8 cellular contexts compared by ENCODE assay signal in genomic region chr6:16184129-16184528, GRCh38. TPM values are rescaled to one million over a fixed set of nuclear protein-coding genes. Genes with fewer than 3 reads are reported as not detected.
A peak's percentile ranks its signal among the peaks of the same experiment; 100 is the strongest.
DNase-seq lines count a peak whose midpoint lies in the region; ATAC-seq and TF ChIP-seq lines count a peak whose summit lies in the region.

No MANE protein-coding gene starts in this region.

- H3K27me3 ChIP-seq in right cardiac atrium (ENCODE audit: control insufficient read depth, insufficient read depth), result no peaks in the 10 kb centered on the region
- no peaks in the 10 kb centered on the region for H3K27me3 ChIP-seq in CD8-positive, alpha-beta memory T cell (ENCODE audit: insufficient read depth, low read length, poor library complexity, severe bottlenecking)

- POLR2A ChIA-PET in RWPE1 (lab: Yijun Ruan, JAX; ENCODE audit: low non-redundant PET), result no interaction called here
- POLR2A ChIA-PET in CD8-positive, alpha-beta memory T cell (lab: Charles Lee), result no interaction called here

- WGBS in right cardiac atrium, result 25% methylated on average over 3 of the region's 3 CpGs

- H3K4me3 Mint-ChIP-seq in CD8-positive, alpha-beta memory T cell, result no peak overlapping the region

- DNase-seq in NCI-H1092 treated with DMSO at 0.1 percent for 48 hours (lab: John Stamatoyannopoulos, UW), result peak; percentile 1
- DNase-seq in NCI-H1092 (lab: John Stamatoyannopoulos, UW), result no peak
- peak; percentile 30 for DNase-seq in RWPE1 (ENCODE audit: low spot score)
- DNase-seq in right cardiac atrium, result peak in 1 of 3 donors; percentile 70
- DNase-seq in NCI-H1048 (lab: John Stamatoyannopoulos, UW), result no peak
- DNase-seq in CD8-positive, alpha-beta memory T cell, result no peak
- DNase-seq in NCI-H1436 treated with DMSO at 0.1 percent for 48 hours (lab: John Stamatoyannopoulos, UW), result no peak

- H3K9me3 Mint-ChIP-seq in CD8-positive, alpha-beta memory T cell, result peaks cover 0 to 22% (median 20%) of the 10 kb centered on the region in 5 donors

- H3K27ac ChIP-seq in RWPE1 (no peak overlapping the region), right cardiac atrium (ENCODE audit: low read length) (no peak overlapping the region)
- no peak overlapping the region for H3K27ac ChIP-seq in CD8-positive, alpha-beta memory T cell (ENCODE audit: low read depth, low read length)

- H3K27ac Mint-ChIP-seq in CD8-positive, alpha-beta memory T cell, result no peak overlapping the region

- H3K36me3 ChIP-seq in CD8-positive, alpha-beta memory T cell (ENCODE audit: insufficient read depth, low read length), result no peaks in the 10 kb centered on the region

- CTCF ChIA-PET in RWPE1 (lab: Yijun Ruan, JAX), result interaction anchor here (0.7 to 1.8 kb wide), 5 partner anchors 15 to 492 kb away, joined by 3 to 29 read pairs (median 4); partner anchors contain the start of gene MYLIP
- CTCF ChIA-PET in CD8-positive, alpha-beta memory T cell (lab: Charles Lee), result interaction anchor here (1.3 to 6.4 kb wide), 5 partner anchors 24 to 492 kb away, joined by 4 to 54 read pairs (median 7); no protein-coding TSS in a partner anchor

- intact Hi-C loops in right cardiac atrium (cut with DNase I), result loop anchor here in 3 of 4 donors (5.0 kb wide), 1 partner anchor 492 kb away; no protein-coding TSS in a partner anchor

- H3K36me3 Mint-ChIP-seq in CD8-positive, alpha-beta memory T cell, result peaks cover 1 to 9% (median 3%) of the 10 kb centered on the region in 3 donors

- no peak for TF ChIP-seq CTCF in RWPE1 (conservative IDR thresholded peaks at IDR 0.05; ENCODE audit: low read depth)

- no peaks in the 10 kb centered on the region for H3K9me3 ChIP-seq in right cardiac atrium (ENCODE audit: control insufficient read depth, low read length)
- H3K9me3 ChIP-seq in CD8-positive, alpha-beta memory T cell (ENCODE audit: low read length), result peaks cover 8% of the 10 kb centered on the region

- H3K4me3 ChIP-seq in right cardiac atrium (ENCODE audit: low read length), result no peak overlapping the region
- H3K4me3 ChIP-seq in CD8-positive, alpha-beta memory T cell (ENCODE audit: low read length), result no peak overlapping the region

- peaks cover 21 to 37% (median 27%) of the 10 kb centered on the region in 3 donors for H3K4me1 Mint-ChIP-seq in CD8-positive, alpha-beta memory T cell

- peak; percentile 53 for ATAC-seq in HG03039 (IDR thresholded peaks at IDR 0.05; ENCODE audit: unreplicated experiment)
- peak; percentile 52 to 61 for ATAC-seq in right cardiac atrium

- H3K4me1 ChIP-seq in right cardiac atrium (ENCODE audit: control insufficient read depth, insufficient read depth, low read length), result no peaks in the 10 kb centered on the region
- H3K4me1 ChIP-seq in CD8-positive, alpha-beta memory T cell (ENCODE audit: insufficient read depth, low read length), result peaks cover 18% of the 10 kb centered on the region

- H3K27me3 Mint-ChIP-seq in CD8-positive, alpha-beta memory T cell, result peaks cover 7 to 8% of the 10 kb centered on the region in 2 donors

RNA-seq across cellular contexts. Expression of gene GMPR, which starts 54.3 kb away (rescaled TPM):
- total RNA-seq in right cardiac atrium, result 10 to 100 TPM; 68.2 to 80.6 (median 72.0) TPM
- polyA plus RNA-seq in right cardiac atrium, result 123 TPM
- 1 to 10 TPM in 1 of 2 experiments, under 1 TPM in 1; 0.66 to 1.4 TPM for total RNA-seq in CD8-positive, alpha-beta memory T cell
- 0.82 TPM for polyA plus RNA-seq in CD8-positive, alpha-beta memory T cell

RNA-seq across cellular contexts. Expression of gene MYLIP, which starts 55.2 kb away (rescaled TPM):
- 10 to 100 TPM; 12.6 to 25.9 (median 22.2) TPM for total RNA-seq in right cardiac atrium
- polyA plus RNA-seq in right cardiac atrium, result 13.0 TPM
- total RNA-seq in CD8-positive, alpha-beta memory T cell, result 1 to 10 TPM; 7.7 to 9.0 TPM
- polyA plus RNA-seq in CD8-positive, alpha-beta memory T cell, result 78.0 TPM

Comparison
In these comparisons a context has a peak if more than half of its experiments do, and no peak if none do; other contexts are left out.
1. DNase-seq: peak in NCI-H1092 treated with DMSO at 0.1 percent for 48 hours (single experiment) and RWPE1 (single experiment); none in NCI-H1092 (single experiment), NCI-H1048 (single experiment), CD8-positive, alpha-beta memory T cell (0 of 5) and NCI-H1436 treated with DMSO at 0.1 percent for 48 hours (single experiment).
2. RNA of gene GMPR, which starts 54.3 kb away (total RNA-seq): 68.2 to 80.6 TPM in right cardiac atrium; 0.66 to 1.4 TPM in CD8-positive, alpha-beta memory T cell; every median in the first group is over 10 times any median in the second.